In the genomic region with DNA sequence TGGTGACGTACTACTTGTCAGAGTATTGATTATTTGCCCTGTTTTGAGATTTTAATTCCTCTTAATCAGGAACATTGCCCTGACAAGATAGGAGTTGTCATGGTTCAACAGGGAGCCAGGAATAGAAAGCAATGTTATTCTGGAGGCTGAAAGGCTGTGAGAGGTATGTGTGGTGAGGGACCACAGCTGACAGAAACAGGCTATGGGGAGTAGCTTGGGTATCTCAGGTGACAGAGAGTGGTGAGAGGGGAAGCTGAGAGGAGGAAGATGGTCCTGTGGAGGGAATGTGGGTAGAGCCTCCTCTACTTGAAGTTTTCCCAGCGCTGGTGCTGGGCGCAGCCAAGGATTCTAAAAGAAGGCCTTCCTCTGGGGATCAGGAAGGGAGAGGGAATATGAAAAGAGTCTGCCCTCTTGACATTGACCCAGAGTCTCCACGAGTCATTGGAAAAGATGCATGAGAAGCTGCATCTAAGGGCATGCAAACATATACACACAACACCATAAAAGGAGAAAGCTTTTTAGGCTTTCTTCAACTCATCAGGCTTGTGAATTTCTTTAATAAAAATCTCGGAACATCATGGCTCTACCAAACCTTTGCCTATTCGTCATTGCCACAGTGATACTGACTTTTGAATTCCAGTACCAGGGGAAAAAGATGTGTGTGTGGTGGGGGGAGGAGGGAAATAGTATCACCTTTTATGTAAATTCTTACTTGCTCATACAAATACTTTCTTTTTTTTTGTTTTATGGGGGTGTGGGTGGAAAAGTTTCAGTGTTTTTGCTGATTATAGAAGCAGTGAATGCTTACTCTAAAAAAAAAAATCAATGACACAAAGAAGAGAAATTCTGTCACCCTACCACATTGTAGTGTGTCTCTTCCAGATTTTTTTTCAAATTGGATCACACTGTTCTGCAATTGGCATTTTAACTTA, we compare ENCODE assay signal across 9 cellular contexts. TPM values are rescaled to one million over a fixed set of nuclear protein-coding genes. Genes with fewer than 3 reads are reported as not detected.
DNase-seq lines count a peak whose midpoint lies in the region; ATAC-seq and TF ChIP-seq lines count a peak whose summit lies in the region.
"Had no signal": no experiment of that assay in that cellular context is flagged by ENCODE, and none has a peak within 500 bp of the region (broad histone marks: within the 10 kb centered on the region; RNA-seq: fewer than 3 reads in every experiment).

No MANE protein-coding gene starts in this region.

- TF ChIP-seq EP300 in gastroesophageal sphincter (IDR thresholded peaks at IDR 0.05) (no peak), suprapubic skin (IDR thresholded peaks at IDR 0.05) (no peak)

- 66 to 85% methylated on average over 6 of the region's 6 CpGs for WGBS in gastroesophageal sphincter (ENCODE audit: low coverage in 1 of 2), 2 donors
- WGBS in suprapubic skin: 65% methylated on average over 6 of the region's 6 CpGs

- peak; percentile 14 for DNase-seq in NCI-H146 (lab: John Stamatoyannopoulos, UW)
- no peak for DNase-seq in NCI-H146 treated with DMSO at 0.1 percent for 48 hours (lab: John Stamatoyannopoulos, UW; ENCODE audit: unreplicated experiment)
- peak; percentile 24 for DNase-seq in left kidney (ENCODE audit: low read depth, low spot score)
- no peak for DNase-seq in suprapubic skin (ENCODE audit: low spot score in 2 of 2)
- no peak for DNase-seq in NCI-H1105 treated with DMSO at 0.1 percent for 48 hours (lab: John Stamatoyannopoulos, UW)
- DNase-seq: upper lobe of left lung had no signal

- H3K4me3 ChIP-seq in gastroesophageal sphincter (no peak overlapping the region), suprapubic skin (no peak overlapping the region)
- H3K4me3 ChIP-seq: upper lobe of left lung had no signal

- no peaks in the 10 kb centered on the region for H3K4me1 ChIP-seq in gastroesophageal sphincter
- peaks cover 11% of the 10 kb centered on the region for H3K4me1 ChIP-seq in suprapubic skin
- H3K4me1 ChIP-seq: upper lobe of left lung had no signal

- H3K27ac ChIP-seq in gastroesophageal sphincter (no peak overlapping the region), suprapubic skin (no peak overlapping the region)
- H3K27ac ChIP-seq: upper lobe of left lung had no signal

- H3K36me3 ChIP-seq in gastroesophageal sphincter (no peaks in the 10 kb centered on the region), suprapubic skin (no peaks in the 10 kb centered on the region)
- H3K36me3 ChIP-seq: upper lobe of left lung had no signal

- H3K27me3 ChIP-seq in gastroesophageal sphincter (no peaks in the 10 kb centered on the region), suprapubic skin (no peaks in the 10 kb centered on the region)
- H3K27me3 ChIP-seq: upper lobe of left lung had no signal

- peaks cover 0 to 2% (median 0%) of the 10 kb centered on the region in 3 donors for H3K9me3 ChIP-seq in gastroesophageal sphincter
- H3K9me3 ChIP-seq in suprapubic skin: no peaks in the 10 kb centered on the region

- TF ChIP-seq POLR2A in gastroesophageal sphincter (IDR thresholded peaks at IDR 0.05) (no peak), suprapubic skin (IDR thresholded peaks at IDR 0.05) (no peak)

- TF ChIP-seq CTCF in gastroesophageal sphincter (IDR thresholded peaks at IDR 0.05) (no peak), suprapubic skin (IDR thresholded peaks at IDR 0.05) (no peak)

- ATAC-seq in GM21619 (IDR thresholded peaks at IDR 0.05; ENCODE audit: unreplicated experiment) (peak; percentile 44), HG03354 (IDR thresholded peaks at IDR 0.05; ENCODE audit: poor library complexity, severe bottlenecking, unreplicated experiment) (peak; percentile 53), gastroesophageal sphincter (no peak)

RNA-seq across cellular contexts. Expression of a gene that starts 39.9 kb away (rescaled TPM):
- total RNA-seq in gastroesophageal sphincter (10 to 100 TPM; 55.1 to 92.4 (median 60.6) TPM), suprapubic skin (10 to 100 TPM; 33.7 to 91.7 (median 39.8) TPM)

RNA-seq across cellular contexts. Expression of a gene that starts 43.9 kb away (rescaled TPM):
- total RNA-seq in gastroesophageal sphincter (10 to 100 TPM; 57.1 to 82.2 (median 70.0) TPM), suprapubic skin (10 to 100 TPM; 29.7 to 58.4 (median 43.5) TPM)

Comparison
In these comparisons a context has a peak if more than half of its experiments do, and no peak if none do; other contexts are left out.
1. DNase-seq: peak in NCI-H146 (single experiment) and left kidney (single experiment); none in NCI-H146 treated with DMSO at 0.1 percent for 48 hours (single experiment), suprapubic skin (0 of 2) and NCI-H1105 treated with DMSO at 0.1 percent for 48 hours (single experiment).